Comparison of ENCODE assay signal across 1 cellular context in the genomic region with DNA sequence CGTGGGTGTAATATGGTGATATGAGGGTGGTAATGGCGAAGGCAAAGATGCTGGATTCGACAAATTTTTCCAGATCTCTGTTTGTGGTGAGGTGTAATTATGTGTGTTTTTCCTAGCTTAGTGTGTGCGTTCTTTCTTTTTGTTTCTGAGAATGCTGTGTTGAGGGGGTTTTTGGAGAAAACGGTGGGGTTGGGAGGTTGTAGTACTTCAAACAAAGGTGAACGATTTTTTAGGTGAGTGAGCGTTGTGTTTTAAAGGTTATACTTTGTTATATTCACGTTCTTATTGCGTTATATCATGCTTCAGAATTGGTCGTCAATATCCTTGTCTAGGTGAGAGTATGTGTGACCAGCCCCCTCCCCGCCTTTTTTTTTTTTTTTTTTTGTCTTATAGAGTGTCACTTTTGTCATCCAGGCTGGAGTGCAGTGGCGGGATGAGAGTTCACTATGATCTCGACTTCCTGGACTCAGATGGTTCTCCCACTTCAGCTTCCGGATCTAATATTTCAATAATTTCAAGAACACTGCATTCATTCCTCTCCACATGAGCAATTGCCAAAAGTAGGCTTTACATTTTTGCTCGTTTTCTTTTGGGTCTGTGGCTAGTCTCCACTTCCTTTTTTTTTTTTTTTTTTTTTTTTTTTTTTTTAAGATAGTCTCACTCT.
TF ChIP-seq lines count a peak whose summit lies in the region.

No MANE protein-coding gene starts in this region.

TF ChIP-seq in IMR-90, 13 proteins besides CTCF, POLR2A, EP300 and RAD21:
- no peak for TF ChIP-seq CHD1 (IDR thresholded peaks at IDR 0.05; ENCODE audit: low read depth, low read length)
- no peak for TF ChIP-seq SMC3 (IDR thresholded peaks at IDR 0.05; ENCODE audit: low read depth, low read length)
- no peak for TF ChIP-seq USF2 (IDR thresholded peaks at IDR 0.05; ENCODE audit: low read depth, low read length)
- no peak for TF ChIP-seq FOS (IDR thresholded peaks at IDR 0.05; ENCODE audit: low read depth, low read length)
- no peak for TF ChIP-seq NFE2L2 (IDR thresholded peaks at IDR 0.05; ENCODE audit: low read depth, low read length)
